Comparison of ENCODE assay signal across 1 cellular context in the genomic region with DNA sequence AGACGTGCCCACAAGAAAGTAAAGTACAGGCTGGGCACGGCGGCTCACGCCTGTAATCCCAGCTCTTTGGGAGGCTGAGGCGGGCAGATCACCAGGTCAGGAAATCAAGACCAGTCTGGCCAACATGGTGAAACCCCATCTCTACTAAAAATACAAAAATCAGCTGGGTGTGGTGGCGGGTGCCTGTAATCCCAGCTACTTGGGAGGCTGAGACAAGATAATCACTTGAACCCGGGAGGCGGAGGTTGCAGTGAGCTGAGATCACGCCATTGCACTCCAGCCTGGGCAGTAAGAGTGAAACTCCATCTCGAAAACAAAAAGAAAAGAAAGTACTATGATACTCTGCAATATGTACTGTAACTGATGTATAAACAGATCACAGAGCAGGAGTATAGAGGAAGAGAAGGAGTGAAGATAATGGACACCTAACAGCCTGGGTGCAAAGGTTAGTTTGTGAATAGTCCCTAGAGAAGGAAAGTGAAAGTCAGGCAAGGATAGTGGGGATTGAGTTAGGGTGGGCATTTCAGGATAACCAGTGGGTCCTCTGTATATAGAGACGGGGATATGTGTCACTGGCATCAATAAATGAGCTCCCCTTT.
A peak's percentile ranks its signal among the peaks of the same experiment; 100 is the strongest.
TF ChIP-seq lines count a peak whose summit lies in the region.
"Not testable (repeated sequence)": the region's sequence is repeated elsewhere in the genome, so short reads cannot be mapped to it uniquely, and the experiment has no call there.

No MANE protein-coding gene starts in this region.

TF ChIP-seq in HepG2, 621 proteins besides CTCF, POLR2A, EP300 and RAD21:
- TF ChIP-seq SALL1 (CRISPR knock-in tag; IDR thresholded peaks at IDR 0.05) (peak; percentile 15; the same call in 1 of the 2 replicates), ZBTB7B (CRISPR knock-in tag; IDR thresholded peaks at IDR 0.05) (0 out of 2 replicates have a peak, but pooled peaks have one; percentile 36), ZNF501 (CRISPR knock-in tag; IDR thresholded peaks at IDR 0.05) (0 out of 2 replicates have a peak, but pooled peaks have one; percentile 22), CEBPG (CRISPR knock-in tag; IDR thresholded peaks at IDR 0.05) (peak; percentile 45), ZNF710 (CRISPR knock-in tag; IDR thresholded peaks at IDR 0.05; ENCODE audit: borderline replicate concordance) (peak; percentile 78; the same call in 1 of the 2 replicates), ATF2 (CRISPR knock-in tag; IDR thresholded peaks at IDR 0.05) (peak; percentile 22; the same call in 1 of the 2 replicates), ZMYM3 (CRISPR knock-in tag; IDR thresholded peaks at IDR 0.05) (peak; percentile 93), HNF4A (CRISPR knock-in tag; IDR thresholded peaks at IDR 0.05) (peak; percentile 86), IRF1 (CRISPR knock-in tag; IDR thresholded peaks at IDR 0.05; ENCODE audit: low read depth) (peak; percentile 92; the same call in 1 of the 2 replicates), FOXA3 (CRISPR knock-in tag; IDR thresholded peaks at IDR 0.05) (0 out of 2 replicates have a peak, but pooled peaks have one; percentile 29), ZNF644 (CRISPR knock-in tag; IDR thresholded peaks at IDR 0.05; ENCODE audit: low read depth) (peak; percentile 37), SOX13 (CRISPR knock-in tag; conservative IDR thresholded peaks at IDR 0.05 in 1 of 2, IDR thresholded peaks at IDR 0.05 in 1 of 2) (peak in 1 of 2 experiments; percentile 49; a peak in 2 of 4 replicates), RCOR2 (CRISPR knock-in tag; IDR thresholded peaks at IDR 0.05) (peak; percentile 72), RARA (CRISPR knock-in tag; IDR thresholded peaks at IDR 0.05) (peak; percentile 12; the same call in 1 of the 2 replicates), ADNP (CRISPR knock-in tag; IDR thresholded peaks at IDR 0.05) (peak; percentile 61; the same call in 1 of the 2 replicates), ERF (CRISPR knock-in tag; IDR thresholded peaks at IDR 0.05) (peak; percentile 33; the same call in 1 of the 2 replicates), ZNF614 (CRISPR knock-in tag; IDR thresholded peaks at IDR 0.05; ENCODE audit: borderline replicate concordance) (peak; percentile 79; the same call in 1 of the 2 replicates), THAP11 (CRISPR knock-in tag; IDR thresholded peaks at IDR 0.05) (peak; percentile 23; the same call in 1 of the 2 replicates), ZMYM4 (CRISPR knock-in tag; IDR thresholded peaks at IDR 0.05) (peak; percentile 40; the same call in 1 of the 2 replicates), ZNF292 (CRISPR knock-in tag; IDR thresholded peaks at IDR 0.05; ENCODE audit: borderline replicate concordance, low read depth) (peak; percentile 57; the same call in 1 of the 2 replicates), SOX6 (CRISPR knock-in tag; IDR thresholded peaks at IDR 0.05) (peak; percentile 24; the same call in 1 of the 2 replicates), SAP130 (CRISPR knock-in tag; IDR thresholded peaks at IDR 0.05; ENCODE audit: low read depth) (peak; percentile 70), KAT8 (CRISPR knock-in tag; IDR thresholded peaks at IDR 0.05) (peak; percentile 67), ZNF460 (CRISPR knock-in tag; IDR thresholded peaks at IDR 0.05; ENCODE audit: borderline replicate concordance) (peak; percentile 97), ELF3 (CRISPR knock-in tag; IDR thresholded peaks at IDR 0.05) (peak; percentile 62; the same call in 1 of the 2 replicates), HNF4G (IDR thresholded peaks at IDR 0.05; ENCODE audit: borderline replicate concordance, low read depth, low read length) (peak; percentile 34; the same call in 1 of the 2 replicates), HNF4G (CRISPR knock-in tag; IDR thresholded peaks at IDR 0.05; ENCODE audit: borderline replicate concordance, low read depth) (peak; percentile 75; the same call in 1 of the 2 replicates), MIXL1 (CRISPR knock-in tag; IDR thresholded peaks at IDR 0.05) (peak; percentile 37; the same call in 1 of the 2 replicates), TEAD3 (CRISPR knock-in tag; optimal IDR thresholded peaks at IDR 0.05; ENCODE audit: borderline replicate concordance) (peak; percentile 16), IRF2 (CRISPR knock-in tag; IDR thresholded peaks at IDR 0.05) (peak; percentile 96), GATAD2A (CRISPR knock-in tag; IDR thresholded peaks at IDR 0.05) (peak; percentile 73), HMG20A (CRISPR knock-in tag; IDR thresholded peaks at IDR 0.05; ENCODE audit: borderline replicate concordance) (peak; percentile 44; the same call in 1 of the 2 replicates), MED1 (CRISPR knock-in tag; IDR thresholded peaks at IDR 0.05) (peak; percentile 60), ZMYM2 (CRISPR knock-in tag; IDR thresholded peaks at IDR 0.05) (0 out of 2 replicates have a peak, but pooled peaks have one; percentile 45), ARID5B (CRISPR knock-in tag; IDR thresholded peaks at IDR 0.05) (peak; percentile 61)
- TF ChIP-seq, protein P1, sequence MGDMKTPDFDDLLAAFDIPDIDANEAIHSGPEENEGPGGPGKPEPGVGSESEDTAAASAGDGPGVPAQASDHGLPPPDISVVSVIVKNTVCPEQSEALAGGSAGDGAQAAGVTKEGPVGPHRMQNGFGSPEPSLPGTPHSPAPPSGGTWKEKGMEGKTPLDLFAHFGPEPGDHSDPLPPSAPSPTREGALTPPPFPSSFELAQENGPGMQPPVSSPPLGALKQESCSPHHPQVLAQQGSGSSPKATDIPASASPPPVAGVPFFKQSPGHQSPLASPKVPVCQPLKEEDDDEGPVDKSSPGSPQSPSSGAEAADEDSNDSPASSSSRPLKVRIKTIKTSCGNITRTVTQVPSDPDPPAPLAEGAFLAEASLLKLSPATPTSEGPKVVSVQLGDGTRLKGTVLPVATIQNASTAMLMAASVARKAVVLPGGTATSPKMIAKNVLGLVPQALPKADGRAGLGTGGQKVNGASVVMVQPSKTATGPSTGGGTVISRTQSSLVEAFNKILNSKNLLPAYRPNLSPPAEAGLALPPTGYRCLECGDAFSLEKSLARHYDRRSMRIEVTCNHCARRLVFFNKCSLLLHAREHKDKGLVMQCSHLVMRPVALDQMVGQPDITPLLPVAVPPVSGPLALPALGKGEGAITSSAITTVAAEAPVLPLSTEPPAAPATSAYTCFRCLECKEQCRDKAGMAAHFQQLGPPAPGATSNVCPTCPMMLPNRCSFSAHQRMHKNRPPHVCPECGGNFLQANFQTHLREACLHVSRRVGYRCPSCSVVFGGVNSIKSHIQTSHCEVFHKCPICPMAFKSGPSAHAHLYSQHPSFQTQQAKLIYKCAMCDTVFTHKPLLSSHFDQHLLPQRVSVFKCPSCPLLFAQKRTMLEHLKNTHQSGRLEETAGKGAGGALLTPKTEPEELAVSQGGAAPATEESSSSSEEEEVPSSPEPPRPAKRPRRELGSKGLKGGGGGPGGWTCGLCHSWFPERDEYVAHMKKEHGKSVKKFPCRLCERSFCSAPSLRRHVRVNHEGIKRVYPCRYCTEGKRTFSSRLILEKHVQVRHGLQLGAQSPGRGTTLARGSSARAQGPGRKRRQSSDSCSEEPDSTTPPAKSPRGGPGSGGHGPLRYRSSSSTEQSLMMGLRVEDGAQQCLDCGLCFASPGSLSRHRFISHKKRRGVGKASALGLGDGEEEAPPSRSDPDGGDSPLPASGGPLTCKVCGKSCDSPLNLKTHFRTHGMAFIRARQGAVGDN (CRISPR knock-in tag; IDR thresholded peaks at IDR 0.05), result peak; percentile 20; the same call in 1 of the 2 replicates
- TF ChIP-seq SOX13, SOX6 (IDR thresholded peaks at IDR 0.05): not testable (repeated sequence)
- TF ChIP-seq, protein P2, sequence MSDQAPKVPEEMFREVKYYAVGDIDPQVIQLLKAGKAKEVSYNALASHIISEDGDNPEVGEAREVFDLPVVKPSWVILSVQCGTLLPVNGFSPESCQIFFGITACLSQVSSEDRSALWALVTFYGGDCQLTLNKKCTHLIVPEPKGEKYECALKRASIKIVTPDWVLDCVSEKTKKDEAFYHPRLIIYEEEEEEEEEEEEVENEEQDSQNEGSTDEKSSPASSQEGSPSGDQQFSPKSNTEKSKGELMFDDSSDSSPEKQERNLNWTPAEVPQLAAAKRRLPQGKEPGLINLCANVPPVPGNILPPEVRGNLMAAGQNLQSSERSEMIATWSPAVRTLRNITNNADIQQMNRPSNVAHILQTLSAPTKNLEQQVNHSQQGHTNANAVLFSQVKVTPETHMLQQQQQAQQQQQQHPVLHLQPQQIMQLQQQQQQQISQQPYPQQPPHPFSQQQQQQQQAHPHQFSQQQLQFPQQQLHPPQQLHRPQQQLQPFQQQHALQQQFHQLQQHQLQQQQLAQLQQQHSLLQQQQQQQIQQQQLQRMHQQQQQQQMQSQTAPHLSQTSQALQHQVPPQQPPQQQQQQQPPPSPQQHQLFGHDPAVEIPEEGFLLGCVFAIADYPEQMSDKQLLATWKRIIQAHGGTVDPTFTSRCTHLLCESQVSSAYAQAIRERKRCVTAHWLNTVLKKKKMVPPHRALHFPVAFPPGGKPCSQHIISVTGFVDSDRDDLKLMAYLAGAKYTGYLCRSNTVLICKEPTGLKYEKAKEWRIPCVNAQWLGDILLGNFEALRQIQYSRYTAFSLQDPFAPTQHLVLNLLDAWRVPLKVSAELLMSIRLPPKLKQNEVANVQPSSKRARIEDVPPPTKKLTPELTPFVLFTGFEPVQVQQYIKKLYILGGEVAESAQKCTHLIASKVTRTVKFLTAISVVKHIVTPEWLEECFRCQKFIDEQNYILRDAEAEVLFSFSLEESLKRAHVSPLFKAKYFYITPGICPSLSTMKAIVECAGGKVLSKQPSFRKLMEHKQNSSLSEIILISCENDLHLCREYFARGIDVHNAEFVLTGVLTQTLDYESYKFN (CRISPR knock-in tag; conservative IDR thresholded peaks at IDR 0.05), result peak; percentile 77
- TF ChIP-seq, protein P3, sequence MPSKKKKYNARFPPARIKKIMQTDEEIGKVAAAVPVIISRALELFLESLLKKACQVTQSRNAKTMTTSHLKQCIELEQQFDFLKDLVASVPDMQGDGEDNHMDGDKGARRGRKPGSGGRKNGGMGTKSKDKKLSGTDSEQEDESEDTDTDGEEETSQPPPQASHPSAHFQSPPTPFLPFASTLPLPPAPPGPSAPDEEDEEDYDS (CRISPR knock-in tag; IDR thresholded peaks at IDR 0.05), result peak; percentile 35; the same call in 1 of the 2 replicates
- TF ChIP-seq, protein P4, sequence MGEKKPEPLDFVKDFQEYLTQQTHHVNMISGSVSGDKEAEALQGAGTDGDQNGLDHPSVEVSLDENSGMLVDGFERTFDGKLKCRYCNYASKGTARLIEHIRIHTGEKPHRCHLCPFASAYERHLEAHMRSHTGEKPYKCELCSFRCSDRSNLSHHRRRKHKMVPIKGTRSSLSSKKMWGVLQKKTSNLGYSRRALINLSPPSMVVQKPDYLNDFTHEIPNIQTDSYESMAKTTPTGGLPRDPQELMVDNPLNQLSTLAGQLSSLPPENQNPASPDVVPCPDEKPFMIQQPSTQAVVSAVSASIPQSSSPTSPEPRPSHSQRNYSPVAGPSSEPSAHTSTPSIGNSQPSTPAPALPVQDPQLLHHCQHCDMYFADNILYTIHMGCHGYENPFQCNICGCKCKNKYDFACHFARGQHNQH (CRISPR knock-in tag; IDR thresholded peaks at IDR 0.05), result 0 out of 2 replicates have a peak, but pooled peaks have one; percentile 29
